ENCODE assay signal across 23 cellular contexts in the genomic region with DNA sequence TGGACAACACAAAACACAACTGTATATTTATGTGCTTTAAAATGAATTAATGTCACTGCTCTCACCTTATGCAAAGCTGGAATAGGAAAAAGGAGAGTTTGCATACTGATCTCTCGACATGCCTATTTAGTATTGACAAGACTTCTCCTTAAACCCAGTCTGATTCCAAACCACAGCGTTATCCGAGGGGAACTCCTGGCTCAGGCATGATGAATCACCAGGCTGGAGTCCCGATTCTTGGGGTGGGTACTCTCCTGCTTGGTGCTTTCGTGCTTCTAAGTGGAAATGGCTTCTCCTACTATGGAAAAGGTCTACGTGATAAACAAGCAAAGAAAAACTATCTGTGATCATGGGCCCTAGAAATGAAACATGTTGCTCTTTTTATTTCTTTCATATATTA.
"Had no signal": no experiment of that assay in that cellular context is flagged by ENCODE, and none has a peak within 500 bp of the region (broad histone marks: within the 10 kb centered on the region; RNA-seq: fewer than 3 reads in every experiment).

No MANE protein-coding gene starts in this region.

- H3K9me3 ChIP-seq: body of pancreas, ovary, prostate gland, upper lobe of left lung had no signal

- H3K27ac Mint-ChIP-seq: activated naive CD8-positive, alpha-beta T cell; activated T-cell treated with anti-CD3 and anti-CD28 coated beads, Interleukin-2, amount 50 U/mL, for 24 hours; activated T-helper 17 cell treated with anti-CD3 and anti-CD28 coated beads, Interleukin-2, amount 50 U/mL, for 72 hours; natural killer cell treated with Interleukin-12 subunit alpha and Interleukin-12 subunit beta and Interleukin-15 and Interleukin-18, amount 100 ng/mL, for 72 hours had no signal

- ATAC-seq: activated T-helper 17 cell treated with anti-CD3 and anti-CD28 coated beads, Interleukin-2, amount 50 U/mL, for 72 hours; body of pancreas; left ventricle myocardium superior; stimulated activated naive CD8-positive, alpha-beta T cell treated with anti-CD3 and anti-CD28 coated beads, Interleukin-15, Interleukin-2, amounts not matched to agents 100 U/mL and 50 U/mL, for 24 hours had no signal

- H3K4me1 ChIP-seq: body of pancreas, prostate gland, upper lobe of left lung had no signal

- H3K4me3 Mint-ChIP-seq: activated naive CD8-positive, alpha-beta T cell; activated T-cell treated with anti-CD3 and anti-CD28 coated beads, Interleukin-2, amount 50 U/mL, for 24 hours; activated T-helper 17 cell treated with anti-CD3 and anti-CD28 coated beads, Interleukin-2, amount 50 U/mL, for 72 hours; natural killer cell treated with Interleukin-12 subunit alpha and Interleukin-12 subunit beta and Interleukin-15 and Interleukin-18, amount 100 ng/mL, for 72 hours had no signal

- H3K4me1 Mint-ChIP-seq: activated T-helper 17 cell treated with anti-CD3 and anti-CD28 coated beads, Interleukin-2, amount 50 U/mL, for 72 hours had no signal

- H3K36me3 Mint-ChIP-seq: activated naive CD8-positive, alpha-beta T cell; natural killer cell treated with Interleukin-12 subunit alpha and Interleukin-12 subunit beta and Interleukin-15 and Interleukin-18, amount 100 ng/mL, for 72 hours had no signal

- H3K4me3 ChIP-seq: body of pancreas, ovary, prostate gland, upper lobe of left lung had no signal

- H3K36me3 ChIP-seq: ovary, prostate gland, upper lobe of left lung had no signal

- H3K9me3 Mint-ChIP-seq: activated T-cell treated with anti-CD3 and anti-CD28 coated beads, Interleukin-2, amount 50 U/mL, for 24 hours; activated T-helper 17 cell treated with anti-CD3 and anti-CD28 coated beads, Interleukin-2, amount 50 U/mL, for 72 hours; natural killer cell treated with Interleukin-12 subunit alpha and Interleukin-12 subunit beta and Interleukin-15 and Interleukin-18, amount 100 ng/mL, for 72 hours had no signal

- H3K27me3 ChIP-seq: body of pancreas, ovary, upper lobe of left lung had no signal

- H3K27ac ChIP-seq: body of pancreas, ovary, prostate gland, upper lobe of left lung had no signal

- DNase-seq: activated CD4-positive, alpha-beta T cell treated with anti-CD3 and anti-CD28 coated beads, Interleukin-2, amount 50 U/mL, for 4 hours; activated CD8-positive, alpha-beta memory T cell treated with anti-CD3 and anti-CD28 coated beads for 24 hours; activated CD8-positive, alpha-beta memory T cell treated with anti-CD3 and anti-CD28 coated beads, Interleukin-2, amount 50 U/mL, for 4 hours; activated T-cell treated with anti-CD3 and anti-CD28 coated beads, Interleukin-2, amount 50 U/mL, for 24 hours; body of pancreas; caudate nucleus; dermis blood vessel endothelial cell; effector CD8-positive, alpha-beta T cell; erythroblast; foreskin melanocyte; glutamatergic neuron; hippocampal formation; left ventricle myocardium superior; midbrain; ovary; stimulated activated CD4-positive, alpha-beta T cell treated with anti-CD3 and anti-CD28 coated beads, Interleukin-4, amount 100 ng/mL, for 4 hours; stimulated activated naive CD8-positive, alpha-beta T cell treated with anti-CD3 and anti-CD28 coated beads, Interleukin-15, Interleukin-2, amounts not matched to agents 100 U/mL and 50 U/mL, for 24 hours; T-helper 1 cell; upper lobe of left lung had no signal
